ENCODE assay signal across 1 cellular context in the genomic region with DNA sequence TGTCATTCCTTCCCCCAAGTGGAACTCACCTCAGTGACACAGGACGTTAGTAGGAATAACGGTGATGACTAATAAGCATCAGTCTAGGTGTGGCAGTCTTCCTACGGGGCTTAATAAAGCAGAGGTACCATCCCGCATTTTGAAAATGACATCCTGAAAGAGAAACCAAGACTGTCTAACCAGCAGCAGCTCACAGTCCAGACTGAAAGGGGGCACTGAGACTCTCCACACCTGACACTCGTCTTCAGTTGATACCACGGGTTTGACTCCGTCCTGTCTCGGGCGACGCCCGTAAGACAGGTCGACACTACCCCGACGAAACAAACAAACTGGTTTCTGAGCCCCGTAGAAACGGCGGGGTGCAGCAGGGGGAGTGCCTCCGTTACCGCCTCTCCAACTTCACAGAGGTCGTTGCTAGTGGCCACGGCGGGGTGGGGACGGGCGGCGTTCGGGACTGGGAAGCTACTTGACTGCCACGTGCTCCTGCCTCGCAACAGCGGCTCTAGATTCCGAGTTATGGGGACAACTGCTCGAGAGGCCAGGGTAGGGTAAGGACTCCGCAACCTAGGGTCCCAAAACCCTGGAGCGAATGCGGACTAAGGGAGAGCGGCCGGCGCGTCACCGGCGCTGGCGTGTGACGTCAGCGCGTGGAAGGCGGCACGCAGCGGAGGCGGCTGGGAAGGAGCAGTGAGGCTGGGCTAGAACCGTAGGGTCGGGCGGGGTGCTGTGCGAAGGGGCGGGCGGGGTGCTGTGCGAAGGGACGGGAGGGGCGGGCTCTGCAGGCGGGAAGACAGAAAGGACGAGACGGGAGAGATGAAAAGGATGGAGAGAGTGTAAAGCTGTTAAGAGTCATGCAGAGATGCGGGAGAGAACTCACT.
TF ChIP-seq lines count a peak whose summit lies in the region.

A gene with protein sequence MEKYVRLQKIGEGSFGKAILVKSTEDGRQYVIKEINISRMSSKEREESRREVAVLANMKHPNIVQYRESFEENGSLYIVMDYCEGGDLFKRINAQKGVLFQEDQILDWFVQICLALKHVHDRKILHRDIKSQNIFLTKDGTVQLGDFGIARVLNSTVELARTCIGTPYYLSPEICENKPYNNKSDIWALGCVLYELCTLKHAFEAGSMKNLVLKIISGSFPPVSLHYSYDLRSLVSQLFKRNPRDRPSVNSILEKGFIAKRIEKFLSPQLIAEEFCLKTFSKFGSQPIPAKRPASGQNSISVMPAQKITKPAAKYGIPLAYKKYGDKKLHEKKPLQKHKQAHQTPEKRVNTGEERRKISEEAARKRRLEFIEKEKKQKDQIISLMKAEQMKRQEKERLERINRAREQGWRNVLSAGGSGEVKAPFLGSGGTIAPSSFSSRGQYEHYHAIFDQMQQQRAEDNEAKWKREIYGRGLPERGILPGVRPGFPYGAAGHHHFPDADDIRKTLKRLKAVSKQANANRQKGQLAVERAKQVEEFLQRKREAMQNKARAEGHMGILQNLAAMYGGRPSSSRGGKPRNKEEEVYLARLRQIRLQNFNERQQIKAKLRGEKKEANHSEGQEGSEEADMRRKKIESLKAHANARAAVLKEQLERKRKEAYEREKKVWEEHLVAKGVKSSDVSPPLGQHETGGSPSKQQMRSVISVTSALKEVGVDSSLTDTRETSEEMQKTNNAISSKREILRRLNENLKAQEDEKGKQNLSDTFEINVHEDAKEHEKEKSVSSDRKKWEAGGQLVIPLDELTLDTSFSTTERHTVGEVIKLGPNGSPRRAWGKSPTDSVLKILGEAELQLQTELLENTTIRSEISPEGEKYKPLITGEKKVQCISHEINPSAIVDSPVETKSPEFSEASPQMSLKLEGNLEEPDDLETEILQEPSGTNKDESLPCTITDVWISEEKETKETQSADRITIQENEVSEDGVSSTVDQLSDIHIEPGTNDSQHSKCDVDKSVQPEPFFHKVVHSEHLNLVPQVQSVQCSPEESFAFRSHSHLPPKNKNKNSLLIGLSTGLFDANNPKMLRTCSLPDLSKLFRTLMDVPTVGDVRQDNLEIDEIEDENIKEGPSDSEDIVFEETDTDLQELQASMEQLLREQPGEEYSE (N-terminal part only) (minus strand): TSS at position 593 of the 878 bp plus-strand sequence. CDS start 9,953 bp downstream, outside the sequence.

TF ChIP-seq in WTC11, 78 proteins besides CTCF, POLR2A, EP300 and RAD21 (continued from another document):
- TF ChIP-seq NFE2L1 (CRISPR knock-in tag; IDR thresholded peaks at IDR 0.05) (0 out of 2 replicates have a peak, but pooled peaks have one; percentile 35), GABPB1 (CRISPR knock-in tag; IDR thresholded peaks at IDR 0.05) (0 out of 2 replicates have a peak, but pooled peaks have one; percentile 61), ZNF232 (CRISPR knock-in tag; IDR thresholded peaks at IDR 0.05) (no peak), ESRRA (CRISPR knock-in tag; IDR thresholded peaks at IDR 0.05; ENCODE audit: borderline replicate concordance) (0 out of 2 replicates have a peak, but pooled peaks have one; percentile 30), FOXP1 (CRISPR knock-in tag; IDR thresholded peaks at IDR 0.05; ENCODE audit: borderline replicate concordance) (peak; percentile 78; the same call in 1 of the 2 replicates), ZNF671 (CRISPR knock-in tag; IDR thresholded peaks at IDR 0.05) (no peak), MXD4 (CRISPR knock-in tag; IDR thresholded peaks at IDR 0.05; ENCODE audit: borderline replicate concordance) (no peak), GTF2I (CRISPR knock-in tag; conservative IDR thresholded peaks at IDR 0.05) (no peak), TEAD1 (CRISPR knock-in tag; IDR thresholded peaks at IDR 0.05) (peak; percentile 71), FOXK1 (CRISPR knock-in tag; IDR thresholded peaks at IDR 0.05) (peak; percentile 75; the same call in 1 of the 2 replicates), ZNF317 (CRISPR knock-in tag; IDR thresholded peaks at IDR 0.05; ENCODE audit: borderline replicate concordance, low read depth) (no peak), SP1 (CRISPR knock-in tag; conservative IDR thresholded peaks at IDR 0.05) (peak; percentile 73), ZNF219 (CRISPR knock-in tag; IDR thresholded peaks at IDR 0.05; ENCODE audit: borderline replicate concordance) (no peak), CREM (CRISPR knock-in tag; IDR thresholded peaks at IDR 0.05) (peak; percentile 94)
- TF ChIP-seq, protein P1, sequence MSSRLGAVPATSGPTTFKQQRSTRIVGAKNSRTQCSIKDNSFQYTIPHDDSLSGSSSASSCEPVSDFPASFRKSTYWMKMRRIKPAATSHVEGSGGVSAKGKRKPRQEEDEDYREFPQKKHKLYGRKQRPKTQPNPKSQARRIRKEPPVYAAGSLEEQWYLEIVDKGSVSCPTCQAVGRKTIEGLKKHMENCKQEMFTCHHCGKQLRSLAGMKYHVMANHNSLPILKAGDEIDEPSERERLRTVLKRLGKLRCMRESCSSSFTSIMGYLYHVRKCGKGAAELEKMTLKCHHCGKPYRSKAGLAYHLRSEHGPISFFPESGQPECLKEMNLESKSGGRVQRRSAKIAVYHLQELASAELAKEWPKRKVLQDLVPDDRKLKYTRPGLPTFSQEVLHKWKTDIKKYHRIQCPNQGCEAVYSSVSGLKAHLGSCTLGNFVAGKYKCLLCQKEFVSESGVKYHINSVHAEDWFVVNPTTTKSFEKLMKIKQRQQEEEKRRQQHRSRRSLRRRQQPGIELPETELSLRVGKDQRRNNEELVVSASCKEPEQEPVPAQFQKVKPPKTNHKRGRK (CRISPR knock-in tag; IDR thresholded peaks at IDR 0.05; ENCODE audit: borderline replicate concordance) = no peak
- TF ChIP-seq, protein P2, sequence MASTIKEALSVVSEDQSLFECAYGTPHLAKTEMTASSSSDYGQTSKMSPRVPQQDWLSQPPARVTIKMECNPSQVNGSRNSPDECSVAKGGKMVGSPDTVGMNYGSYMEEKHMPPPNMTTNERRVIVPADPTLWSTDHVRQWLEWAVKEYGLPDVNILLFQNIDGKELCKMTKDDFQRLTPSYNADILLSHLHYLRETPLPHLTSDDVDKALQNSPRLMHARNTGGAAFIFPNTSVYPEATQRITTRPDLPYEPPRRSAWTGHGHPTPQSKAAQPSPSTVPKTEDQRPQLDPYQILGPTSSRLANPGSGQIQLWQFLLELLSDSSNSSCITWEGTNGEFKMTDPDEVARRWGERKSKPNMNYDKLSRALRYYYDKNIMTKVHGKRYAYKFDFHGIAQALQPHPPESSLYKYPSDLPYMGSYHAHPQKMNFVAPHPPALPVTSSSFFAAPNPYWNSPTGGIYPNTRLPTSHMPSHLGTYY (CRISPR knock-in tag; IDR thresholded peaks at IDR 0.05) = no peak
- TF ChIP-seq, protein P3, sequence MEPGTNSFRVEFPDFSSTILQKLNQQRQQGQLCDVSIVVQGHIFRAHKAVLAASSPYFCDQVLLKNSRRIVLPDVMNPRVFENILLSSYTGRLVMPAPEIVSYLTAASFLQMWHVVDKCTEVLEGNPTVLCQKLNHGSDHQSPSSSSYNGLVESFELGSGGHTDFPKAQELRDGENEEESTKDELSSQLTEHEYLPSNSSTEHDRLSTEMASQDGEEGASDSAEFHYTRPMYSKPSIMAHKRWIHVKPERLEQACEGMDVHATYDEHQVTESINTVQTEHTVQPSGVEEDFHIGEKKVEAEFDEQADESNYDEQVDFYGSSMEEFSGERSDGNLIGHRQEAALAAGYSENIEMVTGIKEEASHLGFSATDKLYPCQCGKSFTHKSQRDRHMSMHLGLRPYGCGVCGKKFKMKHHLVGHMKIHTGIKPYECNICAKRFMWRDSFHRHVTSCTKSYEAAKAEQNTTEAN (CRISPR knock-in tag; IDR thresholded peaks at IDR 0.05) = no peak; the same call in 1 of the 2 replicates
- TF ChIP-seq, protein P4, sequence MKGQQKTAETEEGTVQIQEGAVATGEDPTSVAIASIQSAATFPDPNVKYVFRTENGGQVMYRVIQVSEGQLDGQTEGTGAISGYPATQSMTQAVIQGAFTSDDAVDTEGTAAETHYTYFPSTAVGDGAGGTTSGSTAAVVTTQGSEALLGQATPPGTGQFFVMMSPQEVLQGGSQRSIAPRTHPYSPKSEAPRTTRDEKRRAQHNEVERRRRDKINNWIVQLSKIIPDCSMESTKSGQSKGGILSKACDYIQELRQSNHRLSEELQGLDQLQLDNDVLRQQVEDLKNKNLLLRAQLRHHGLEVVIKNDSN (CRISPR knock-in tag; IDR thresholded peaks at IDR 0.05) = no peak
- TF ChIP-seq, protein P5, sequence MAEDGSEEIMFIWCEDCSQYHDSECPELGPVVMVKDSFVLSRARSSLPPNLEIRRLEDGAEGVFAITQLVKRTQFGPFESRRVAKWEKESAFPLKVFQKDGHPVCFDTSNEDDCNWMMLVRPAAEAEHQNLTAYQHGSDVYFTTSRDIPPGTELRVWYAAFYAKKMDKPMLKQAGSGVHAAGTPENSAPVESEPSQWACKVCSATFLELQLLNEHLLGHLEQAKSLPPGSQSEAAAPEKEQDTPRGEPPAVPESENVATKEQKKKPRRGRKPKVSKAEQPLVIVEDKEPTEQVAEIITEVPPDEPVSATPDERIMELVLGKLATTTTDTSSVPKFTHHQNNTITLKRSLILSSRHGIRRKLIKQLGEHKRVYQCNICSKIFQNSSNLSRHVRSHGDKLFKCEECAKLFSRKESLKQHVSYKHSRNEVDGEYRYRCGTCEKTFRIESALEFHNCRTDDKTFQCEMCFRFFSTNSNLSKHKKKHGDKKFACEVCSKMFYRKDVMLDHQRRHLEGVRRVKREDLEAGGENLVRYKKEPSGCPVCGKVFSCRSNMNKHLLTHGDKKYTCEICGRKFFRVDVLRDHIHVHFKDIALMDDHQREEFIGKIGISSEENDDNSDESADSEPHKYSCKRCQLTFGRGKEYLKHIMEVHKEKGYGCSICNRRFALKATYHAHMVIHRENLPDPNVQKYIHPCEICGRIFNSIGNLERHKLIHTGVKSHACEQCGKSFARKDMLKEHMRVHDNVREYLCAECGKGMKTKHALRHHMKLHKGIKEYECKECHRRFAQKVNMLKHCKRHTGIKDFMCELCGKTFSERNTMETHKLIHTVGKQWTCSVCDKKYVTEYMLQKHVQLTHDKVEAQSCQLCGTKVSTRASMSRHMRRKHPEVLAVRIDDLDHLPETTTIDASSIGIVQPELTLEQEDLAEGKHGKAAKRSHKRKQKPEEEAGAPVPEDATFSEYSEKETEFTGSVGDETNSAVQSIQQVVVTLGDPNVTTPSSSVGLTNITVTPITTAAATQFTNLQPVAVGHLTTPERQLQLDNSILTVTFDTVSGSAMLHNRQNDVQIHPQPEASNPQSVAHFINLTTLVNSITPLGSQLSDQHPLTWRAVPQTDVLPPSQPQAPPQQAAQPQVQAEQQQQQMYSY (CRISPR knock-in tag; IDR thresholded peaks at IDR 0.05) = no peak
- TF ChIP-seq, protein P6, sequence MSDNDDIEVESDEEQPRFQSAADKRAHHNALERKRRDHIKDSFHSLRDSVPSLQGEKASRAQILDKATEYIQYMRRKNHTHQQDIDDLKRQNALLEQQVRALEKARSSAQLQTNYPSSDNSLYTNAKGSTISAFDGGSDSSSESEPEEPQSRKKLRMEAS (CRISPR knock-in tag; IDR thresholded peaks at IDR 0.05) = peak; percentile 75
TF ChIP-seq in WTC11: peak in this region for 14.
